ENCODE assay signal across 8 cellular contexts in the genomic region with DNA sequence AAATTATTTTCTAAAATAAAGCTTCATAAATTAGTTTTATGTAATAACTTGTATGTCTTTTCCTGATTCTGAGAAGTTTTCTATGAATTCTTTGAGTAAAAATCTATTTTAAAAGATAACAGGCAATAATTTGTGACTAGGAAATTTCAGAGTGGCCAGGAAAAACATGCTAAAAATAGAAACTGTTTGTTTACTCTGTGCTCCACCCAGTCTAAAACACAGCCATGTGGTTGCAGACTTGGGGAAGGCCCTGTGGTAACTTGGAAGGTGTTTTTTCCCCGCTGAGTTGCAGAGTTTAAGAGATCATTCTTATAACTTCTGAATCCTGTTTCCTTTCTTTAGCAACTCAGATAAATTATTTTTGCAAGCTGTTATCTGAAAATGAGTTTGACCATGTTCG. TPM values are rescaled to one million over a fixed set of nuclear protein-coding genes. Genes with fewer than 3 reads are reported as not detected.
A peak's percentile ranks its signal among the peaks of the same experiment; 100 is the strongest.
DNase-seq lines count a peak whose midpoint lies in the region; ATAC-seq and TF ChIP-seq lines count a peak whose summit lies in the region.

No MANE protein-coding gene starts in this region.

- H3K27ac ChIP-seq in dorsolateral prefrontal cortex = peak overlapping the region in 3 of 59 donors; percentile 49 to 57 (median 50)

- peaks cover 30% of the 10 kb centered on the region for H3K36me3 Mint-ChIP-seq in activated naive CD8-positive, alpha-beta T cell treated with anti-CD3 and anti-CD28 coated beads for 36 hours

- peaks cover 8% of the 10 kb centered on the region for H3K9me3 Mint-ChIP-seq in activated naive CD8-positive, alpha-beta T cell treated with anti-CD3 and anti-CD28 coated beads for 36 hours

- intact Hi-C loops in dorsolateral prefrontal cortex (cut with DNase I) = no loop called here

- H3K4me1 Mint-ChIP-seq in activated naive CD8-positive, alpha-beta T cell treated with anti-CD3 and anti-CD28 coated beads for 36 hours = peaks cover 71% of the 10 kb centered on the region

- H3K27me3 Mint-ChIP-seq in activated naive CD8-positive, alpha-beta T cell treated with anti-CD3 and anti-CD28 coated beads for 36 hours = no peaks in the 10 kb centered on the region

- H3K4me3 Mint-ChIP-seq in activated naive CD8-positive, alpha-beta T cell treated with anti-CD3 and anti-CD28 coated beads for 36 hours = no peak overlapping the region

- H3K4me3 ChIP-seq in dorsolateral prefrontal cortex = no peak overlapping the region

- H3K27ac Mint-ChIP-seq in activated naive CD8-positive, alpha-beta T cell treated with anti-CD3 and anti-CD28 coated beads for 36 hours = peak overlapping the region; percentile 61

- no peaks in the 10 kb centered on the region for H3K27me3 ChIP-seq in dorsolateral prefrontal cortex

- DNase-seq in GM03348 (ENCODE audit: low spot score) (peak; percentile 41), myocyte (ENCODE audit: low read depth) (peak; percentile 44), dorsolateral prefrontal cortex (no peak), NOMO-1 treated with dmso at 0.1 percent for 144 hours (lab: John Stamatoyannopoulos, UW; ENCODE audit: unreplicated experiment) (no peak)
- DNase-seq in activated naive CD8-positive, alpha-beta T cell treated with anti-CD3 and anti-CD28 coated beads for 36 hours = no peak
- no peak for DNase-seq in activated CD4-positive, alpha-beta T cell treated with anti-CD3 and anti-CD28 coated beads, Interleukin-2, amount 50 U/mL, for 48 hours

- ATAC-seq in HG02885 (IDR thresholded peaks at IDR 0.05; ENCODE audit: poor library complexity, unreplicated experiment) (peak; percentile 31), GM19324 (IDR thresholded peaks at IDR 0.05; ENCODE audit: low FRiP score, unreplicated experiment) (no peak)

- TF ChIP-seq CTCF in dorsolateral prefrontal cortex (IDR thresholded peaks at IDR 0.05 in 54 of 56, conservative IDR thresholded peaks at IDR 0.05 in 2 of 56; ENCODE audit: low read depth in 1 of 56, partially characterized antibody in 56 of 56) = no peak

RNA-seq across cellular contexts. Expression of gene PLCL2, which starts 21.9 kb away (rescaled TPM):
- total RNA-seq in activated naive CD8-positive, alpha-beta T cell treated with anti-CD3 and anti-CD28 coated beads for 36 hours = 10 to 100 TPM; 19.1 to 19.6 TPM
- 1.2 TPM in 2 replicates for total RNA-seq in myocyte
- polyA plus RNA-seq in myocyte (2012) = 0.06 TPM
- total RNA-seq in dorsolateral prefrontal cortex = 10 to 100 TPM; 11.0 to 46.8 (median 32.0) TPM

Comparison
In these comparisons a context has a peak if more than half of its experiments do, and no peak if none do; other contexts are left out.
1. DNase-seq: peak in GM03348 (single experiment) and myocyte (single experiment); none in activated naive CD8-positive, alpha-beta T cell treated with anti-CD3 and anti-CD28 coated beads for 36 hours (single experiment), dorsolateral prefrontal cortex (0 of 10), NOMO-1 treated with dmso at 0.1 percent for 144 hours (single experiment) and activated CD4-positive, alpha-beta T cell treated with anti-CD3 and anti-CD28 coated beads, Interleukin-2, amount 50 U/mL, for 48 hours (0 of 2).